ENCODE assay signal across 8 cellular contexts in the genomic region with DNA sequence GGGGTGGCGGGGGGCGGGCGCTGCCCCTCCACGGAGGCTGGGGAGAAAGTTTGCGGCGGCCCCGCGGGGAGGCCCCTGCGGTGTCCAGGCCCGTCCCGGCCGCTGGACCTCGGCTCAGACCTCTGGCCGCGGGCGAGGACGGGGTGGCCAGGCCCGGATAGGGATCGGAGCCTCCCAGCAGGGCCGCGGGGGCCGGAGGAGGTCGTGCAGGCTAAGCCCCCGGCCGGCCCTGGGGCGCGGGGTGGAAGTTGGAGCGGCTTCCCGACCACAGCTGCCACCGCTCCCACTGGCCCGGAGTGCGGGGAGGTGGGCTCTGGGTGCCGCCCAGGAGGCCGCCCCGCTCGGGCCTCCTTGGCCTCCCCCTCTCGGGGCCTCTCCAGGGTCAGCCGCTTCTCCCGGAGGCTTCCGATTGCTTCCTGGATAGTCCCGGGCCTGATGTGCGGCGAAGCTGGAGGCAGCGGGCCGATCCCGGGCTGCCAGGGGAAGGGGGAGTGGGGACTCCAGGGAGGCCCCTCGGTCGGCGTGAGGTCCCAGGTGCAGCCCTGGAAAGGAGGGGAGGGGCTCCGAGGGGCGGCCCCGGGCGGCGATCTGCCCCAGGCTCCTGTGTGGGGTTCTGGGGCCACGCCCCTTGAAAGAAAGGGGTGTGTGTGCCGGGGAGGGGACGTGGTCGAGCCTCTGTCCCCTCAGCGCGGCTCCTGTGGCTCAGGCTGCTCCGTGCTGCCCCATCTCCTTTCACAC. TPM values are rescaled to one million over a fixed set of nuclear protein-coding genes. Genes with fewer than 3 reads are reported as not detected.
DNase-seq lines count a peak whose midpoint lies in the region; ATAC-seq lines count a peak whose summit lies in the region.

No MANE protein-coding gene starts in this region.

- ATAC-seq in left cardiac atrium (peak; percentile 6 to 9), sciatic nerve (peak; percentile 6), GM21737 (IDR thresholded peaks at IDR 0.05; ENCODE audit: unreplicated experiment) (no peak), HG03521 (IDR thresholded peaks at IDR 0.05; ENCODE audit: unreplicated experiment) (no peak)

- intact Hi-C loops in left cardiac atrium (cut with DNase I) (loop anchor here (2.0 to 10.0 kb wide), 5 partner anchors 231 to 551 kb away; no protein-coding TSS in a partner anchor), sciatic nerve (cut with DNase I) (loop anchor here (5.0 kb wide), 1 partner anchor 232 kb away; no protein-coding TSS in a partner anchor)

- DNase-seq in NCI-H1092 (lab: John Stamatoyannopoulos, UW) (peak; percentile 51), NCI-H1092 treated with DMSO at 0.1 percent for 48 hours (lab: John Stamatoyannopoulos, UW) (no peak), NCI-H1105 (lab: John Stamatoyannopoulos, UW) (peak; percentile 43), left cardiac atrium (no peak), sciatic nerve (ENCODE audit: low spot score) (no peak)
- DNase-seq in activated naive CD4-positive, alpha-beta T cell treated with Interleukin-2 at 50 U/mL for 16 hours: peak; percentile 42

RNA-seq across cellular contexts. Expression of a gene that starts 0.9 kb away (rescaled TPM):
- total RNA-seq in left cardiac atrium: 10 to 100 TPM; 18.6 to 20.4 TPM
- total RNA-seq in sciatic nerve: 35.9 TPM

Comparison
In these comparisons a context has a peak if more than half of its experiments do, and no peak if none do; other contexts are left out.
1. DNase-seq: peak in NCI-H1092 (single experiment), NCI-H1105 (single experiment) and activated naive CD4-positive, alpha-beta T cell treated with Interleukin-2 at 50 U/mL for 16 hours (single experiment); none in NCI-H1092 treated with DMSO at 0.1 percent for 48 hours (single experiment), left cardiac atrium (single experiment) and sciatic nerve (single experiment).
2. ATAC-seq: peak in left cardiac atrium (2 of 2) and sciatic nerve (single experiment); none in GM21737 (single experiment) and HG03521 (single experiment).